Comparison of ENCODE assay signal across 24 cellular contexts in genomic region chr9:17777465-17777864, GRCh38.
"Had no signal": no experiment of that assay in that cellular context is flagged by ENCODE, and none has a peak within 500 bp of the region (broad histone marks: within the 10 kb centered on the region; RNA-seq: fewer than 3 reads in every experiment).

No MANE protein-coding gene starts in this region.

- H3K4me3 ChIP-seq: MG63 had no signal

- H3K36me3 ChIP-seq: MG63 had no signal

- H3K27ac ChIP-seq: KMS-11 had no signal

- H3K9me3 ChIP-seq: MG63 had no signal

- DNase-seq: Karpas-422, Kasumi-1, KG1, MG63, MM.1S, MV-4-11, NCI-H1048, NCI-H1105, NCI-H1105 treated with DMSO at 0.1 percent for 48 hours, NCI-H1417, NCI-H1417 treated with DMSO at 0.1 percent for 48 hours, NCI-H1436, NCI-H1436 treated with DMSO at 0.1 percent for 48 hours, NCI-H146, NCI-H187, NCI-H187 treated with DMSO at 0.1 percent for 48 hours, NCI-H1930, NCI-H2029 treated with DMSO at 0.1 percent for 48 hours, NCI-H2081 treated with DMSO at 0.1 percent for 48 hours, NCI-H2107, NCI-H2171, NCI-H2227 treated with DMSO at 0.1 percent for 48 hours, NCI-H226 had no signal
